8 cellular contexts compared by ENCODE assay signal in the genomic region with DNA sequence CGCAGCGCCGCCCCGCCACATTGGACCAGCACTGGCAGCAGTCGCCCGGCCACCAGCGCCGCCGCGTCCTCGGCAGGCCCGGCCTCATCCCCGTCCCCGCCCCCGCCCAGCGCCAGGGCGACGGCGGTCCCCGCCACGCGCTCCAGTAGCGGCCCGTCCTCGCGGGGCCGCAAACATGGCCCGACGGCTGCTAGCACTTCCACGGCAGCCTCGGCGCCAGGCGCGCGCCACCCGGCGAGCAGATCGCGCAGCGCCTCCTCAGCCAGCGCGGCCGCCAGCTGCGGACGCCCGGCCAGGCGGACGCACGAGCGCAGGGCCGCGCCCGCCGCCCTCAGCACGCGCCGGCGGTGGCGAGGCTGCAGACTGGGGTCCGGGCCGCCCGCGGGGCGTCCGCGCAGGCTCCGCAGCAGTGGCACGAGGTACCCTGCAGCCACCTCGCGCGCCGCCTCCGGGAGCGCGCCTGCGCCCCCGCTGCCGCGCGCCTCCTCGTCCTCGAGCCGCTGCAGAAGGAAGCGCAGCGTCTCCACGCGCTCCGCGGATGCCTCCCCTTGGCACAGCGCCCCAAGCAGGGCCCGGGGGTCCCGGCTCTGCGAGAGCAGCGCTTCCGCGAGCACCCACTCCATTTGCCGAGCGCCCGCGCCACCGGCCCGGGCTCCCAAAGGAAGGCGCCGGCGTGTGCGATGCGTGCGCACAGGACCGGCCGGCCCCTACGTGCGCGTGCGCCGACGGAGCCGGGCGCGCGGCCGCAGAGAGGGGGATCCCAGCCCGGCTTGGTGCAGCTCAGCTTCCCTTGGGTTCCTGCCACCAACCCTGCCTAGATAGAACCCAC. TPM values are rescaled to one million over a fixed set of nuclear protein-coding genes. Genes with fewer than 3 reads are reported as not detected.
A peak's percentile ranks its signal among the peaks of the same experiment; 100 is the strongest.
DNase-seq lines count a peak whose midpoint lies in the region; ATAC-seq and TF ChIP-seq lines count a peak whose summit lies in the region.

A gene with protein sequence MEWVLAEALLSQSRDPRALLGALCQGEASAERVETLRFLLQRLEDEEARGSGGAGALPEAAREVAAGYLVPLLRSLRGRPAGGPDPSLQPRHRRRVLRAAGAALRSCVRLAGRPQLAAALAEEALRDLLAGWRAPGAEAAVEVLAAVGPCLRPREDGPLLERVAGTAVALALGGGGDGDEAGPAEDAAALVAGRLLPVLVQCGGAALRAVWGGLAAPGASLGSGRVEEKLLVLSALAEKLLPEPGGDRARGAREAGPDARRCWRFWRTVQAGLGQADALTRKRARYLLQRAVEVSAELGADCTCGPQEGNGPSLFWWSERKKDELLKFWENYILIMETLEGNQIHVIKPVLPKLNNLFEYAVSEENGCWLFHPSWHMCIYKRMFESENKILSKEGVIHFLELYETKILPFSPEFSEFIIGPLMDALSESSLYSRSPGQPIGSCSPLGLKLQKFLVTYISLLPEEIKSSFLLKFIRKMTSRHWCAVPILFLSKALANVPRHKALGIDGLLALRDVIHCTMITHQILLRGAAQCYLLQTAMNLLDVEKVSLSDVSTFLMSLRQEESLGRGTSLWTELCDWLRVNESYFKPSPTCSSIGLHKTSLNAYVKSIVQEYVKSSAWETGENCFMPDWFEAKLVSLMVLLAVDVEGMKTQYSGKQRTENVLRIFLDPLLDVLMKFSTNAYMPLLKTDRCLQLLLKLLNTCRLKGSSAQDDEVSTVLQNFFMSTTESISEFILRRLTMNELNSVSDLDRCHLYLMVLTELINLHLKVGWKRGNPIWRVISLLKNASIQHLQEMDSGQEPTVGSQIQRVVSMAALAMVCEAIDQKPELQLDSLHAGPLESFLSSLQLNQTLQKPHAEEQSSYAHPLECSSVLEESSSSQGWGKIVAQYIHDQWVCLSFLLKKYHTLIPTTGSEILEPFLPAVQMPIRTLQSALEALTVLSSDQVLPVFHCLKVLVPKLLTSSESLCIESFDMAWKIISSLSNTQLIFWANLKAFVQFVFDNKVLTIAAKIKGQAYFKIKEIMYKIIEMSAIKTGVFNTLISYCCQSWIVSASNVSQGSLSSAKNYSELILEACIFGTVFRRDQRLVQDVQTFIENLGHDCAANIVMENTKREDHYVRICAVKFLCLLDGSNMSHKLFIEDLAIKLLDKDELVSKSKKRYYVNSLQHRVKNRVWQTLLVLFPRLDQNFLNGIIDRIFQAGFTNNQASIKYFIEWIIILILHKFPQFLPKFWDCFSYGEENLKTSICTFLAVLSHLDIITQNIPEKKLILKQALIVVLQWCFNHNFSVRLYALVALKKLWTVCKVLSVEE (N-terminal part only) (minus strand): TSS at position 699 of the 829 bp plus-strand sequence. CDS start 76 bp downstream, at position 623.

- DNase-seq in NCI-H1092 (lab: John Stamatoyannopoulos, UW) (peak; percentile 81), T-cell (peak; percentile 54 to 82 (median 71)), left cardiac atrium (peak; percentile 74), prostate gland (ENCODE audit: low spot score) (peak; percentile 53), ureter (ENCODE audit: low spot score) (peak; percentile 61)

- POLR2A ChIA-PET in T-cell (lab: Charles Lee): no interaction called here

- H3K36me3 Mint-ChIP-seq in T-cell: no peaks in the 10 kb centered on the region

- no peaks in the 10 kb centered on the region for H3K9me3 ChIP-seq in prostate gland

- peak within 1 kb of the TSS; percentile 98 for H3K4me3 ChIP-seq in GM12875 (ENCODE audit: low read depth, low read length)
- peak within 1 kb of the TSS; percentile 72 to 79 for H3K4me3 ChIP-seq in prostate gland

- intact Hi-C loops in left cardiac atrium (cut with DNase I): no loop called here
- intact Hi-C loops in prostate gland (cut with DNase I): no loop called here

- no peaks in the 10 kb centered on the region for H3K4me1 ChIP-seq in prostate gland (replicated peaks)

- H3K4me1 Mint-ChIP-seq in T-cell: peaks cover 35 to 42% (median 39%) of the 10 kb centered on the region in 3 donors

- WGBS in adipose tissue, 3 donors: 0 to 1% (median 0%) methylated on average over 80 to 122 of the region's 122 CpGs
- 0% methylated on average over 17 of the region's 122 CpGs for WGBS in prostate gland

- H3K9me3 Mint-ChIP-seq in T-cell: no peaks in the 10 kb centered on the region

- TF ChIP-seq CTCF in GM12875 (IDR thresholded peaks at IDR 0.05; ENCODE audit: borderline replicate concordance, insufficient read depth, low read depth, low read length) (peak; percentile 20; the same call in 1 of the 2 replicates), prostate gland (IDR thresholded peaks at IDR 0.05) (peak in 3 of 4 experiments; percentile 16 to 35 (median 24))

- H3K4me3 Mint-ChIP-seq in T-cell: peak within 1 kb of the TSS; percentile 80 to 84 (median 83)

- H3K27ac Mint-ChIP-seq in T-cell: peak within 1 kb of the TSS; percentile 87 to 93

- peak; percentile 48 for TF ChIP-seq POLR2A in prostate gland (IDR thresholded peaks at IDR 0.05)

- no peaks in the 10 kb centered on the region for H3K36me3 ChIP-seq in prostate gland

- CTCF ChIA-PET in T-cell (lab: Charles Lee): interaction anchor here (0.6 to 1.3 kb wide), 4 partner anchors 9 to 1582 kb away, joined by 3 to 5 read pairs (median 3); no protein-coding TSS in a partner anchor

- no peaks in the 10 kb centered on the region for H3K27me3 ChIP-seq in prostate gland (replicated peaks; ENCODE audit: insufficient read depth)

- ATAC-seq in HG02610 (IDR thresholded peaks at IDR 0.05; ENCODE audit: unreplicated experiment) (peak; percentile 63), T-cell (replicated peaks in 1 of 4) (peak; percentile 73 to 78 (median 76)), left cardiac atrium (peak; percentile 88 to 93)

- H3K27ac ChIP-seq in adipose tissue (ENCODE audit: low read depth, low read length): no peak within 1 kb of the TSS
- H3K27ac ChIP-seq in prostate gland: peak within 1 kb of the TSS; percentile 84 to 94

- peaks cover 0 to 9% of the 10 kb centered on the region in 2 donors for H3K27me3 Mint-ChIP-seq in T-cell

RNA-seq across cellular contexts. Expression of the gene that starts here (rescaled TPM):
- total RNA-seq in T-cell: 10 to 100 TPM; 33.9 to 60.7 (median 40.6) TPM
- polyA plus RNA-seq in adipose tissue: 10 to 100 TPM; 10.4 to 12.0 (median 11.0) TPM
- total RNA-seq in left cardiac atrium: 10 to 100 TPM in 1 of 2 donors, 1 to 10 TPM in 1; 9.6 to 10.1 TPM
- total RNA-seq in prostate gland: 10 to 100 TPM; 24.8 to 33.0 TPM
- total RNA-seq in ureter: 59.9 TPM
